11 cellular contexts compared by ENCODE assay signal in the genomic region with DNA sequence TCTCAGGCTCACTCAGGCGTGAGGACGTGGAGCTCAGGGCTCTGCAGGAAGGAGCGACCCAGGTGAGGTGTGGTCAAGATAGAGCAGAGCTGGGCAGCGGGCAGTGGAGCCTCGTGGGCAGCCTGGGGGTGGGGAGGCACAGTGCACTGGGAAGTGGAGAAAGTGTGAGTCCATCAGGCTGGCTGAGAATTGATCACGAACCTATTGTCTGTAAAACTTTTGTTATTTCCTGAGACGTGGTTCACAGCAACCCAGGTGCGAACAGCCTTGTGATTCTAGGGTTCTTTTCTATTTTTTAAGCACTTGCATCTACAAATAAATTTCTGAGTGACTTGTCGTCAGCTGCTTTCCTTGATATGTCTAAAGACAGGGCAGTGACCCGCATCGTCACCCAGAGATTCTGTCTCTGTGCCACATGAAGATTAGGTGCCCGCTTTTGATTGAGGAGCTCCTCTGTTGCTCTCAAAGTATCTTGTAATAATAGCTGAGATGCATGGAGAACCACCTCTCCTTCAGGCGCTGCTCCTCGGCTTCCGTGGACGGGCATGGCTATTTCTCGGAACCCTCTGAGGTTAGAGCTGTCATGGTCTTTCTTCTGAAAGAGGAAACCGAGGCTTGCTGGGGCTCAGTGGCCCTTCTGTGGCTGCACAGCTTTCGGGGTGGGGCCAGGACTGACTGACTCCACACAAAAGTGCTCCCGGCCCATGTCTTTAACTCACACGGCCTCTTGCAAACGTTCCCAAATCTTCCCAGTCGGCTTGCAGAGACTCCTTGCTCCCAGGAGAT. TPM values are rescaled to one million over a fixed set of nuclear protein-coding genes. Genes with fewer than 3 reads are reported as not detected.
DNase-seq lines count a peak whose midpoint lies in the region; ATAC-seq lines count a peak whose summit lies in the region.
"Had no signal": no experiment of that assay in that cellular context is flagged by ENCODE, and none has a peak within 500 bp of the region (broad histone marks: within the 10 kb centered on the region; RNA-seq: fewer than 3 reads in every experiment).

No MANE protein-coding gene starts in this region.

- no peak for DNase-seq in stimulated activated naive CD8-positive, alpha-beta T cell treated with anti-CD3 and anti-CD28 coated beads, Interleukin-15, Interleukin-2, amounts not matched to agents 100 U/mL and 50 U/mL, for 24 hours
- DNase-seq in epidermal melanocyte (ENCODE audit: insufficient read length, low spot score) (no peak), NCI-H82 (lab: John Stamatoyannopoulos, UW) (no peak), left ventricle myocardium superior (no peak)
- DNase-seq: NCI-H1092 treated with DMSO at 0.1 percent for 48 hours, PC-9 had no signal

- no peak for ATAC-seq in stimulated activated naive CD8-positive, alpha-beta T cell treated with anti-CD3 and anti-CD28 coated beads, Interleukin-15, Interleukin-2, amounts not matched to agents 100 U/mL and 50 U/mL, for 24 hours
- ATAC-seq in HG02759 (IDR thresholded peaks at IDR 0.05; ENCODE audit: unreplicated experiment) = peak; percentile 40
- ATAC-seq in activated T-helper 17 cell treated with anti-CD3 and anti-CD28 coated beads, Interleukin-2, amount 50 U/mL, for 72 hours (replicated peaks) = peak; percentile 51
- ATAC-seq in GM18873 (IDR thresholded peaks at IDR 0.05; ENCODE audit: low FRiP score, unreplicated experiment) = no peak
- ATAC-seq in left ventricle myocardium superior = no peak

- peak overlapping the region; percentile 18 for H3K4me3 Mint-ChIP-seq in stimulated activated naive CD8-positive, alpha-beta T cell treated with anti-CD3 and anti-CD28 coated beads, Interleukin-15, Interleukin-2, amounts not matched to agents 100 ng/mL and 50 ng/mL, for 24 hours
- H3K4me3 Mint-ChIP-seq in activated T-helper 17 cell treated with anti-CD3 and anti-CD28 coated beads, Interleukin-2, amount 50 U/mL, for 72 hours = peak overlapping the region; percentile 92

- intact Hi-C loops in left ventricle myocardium superior (cut with micrococcal nuclease) = no loop called here

- no peaks in the 10 kb centered on the region for H3K36me3 Mint-ChIP-seq in stimulated activated naive CD8-positive, alpha-beta T cell treated with anti-CD3 and anti-CD28 coated beads, Interleukin-15, Interleukin-2, amounts not matched to agents 100 ng/mL and 50 ng/mL, for 24 hours (ENCODE audit: low read depth)
- peaks cover 98% of the 10 kb centered on the region for H3K36me3 Mint-ChIP-seq in activated T-helper 17 cell treated with anti-CD3 and anti-CD28 coated beads, Interleukin-2, amount 50 U/mL, for 72 hours (ENCODE audit: low read depth)

- H3K27ac Mint-ChIP-seq in stimulated activated naive CD8-positive, alpha-beta T cell treated with anti-CD3 and anti-CD28 coated beads, Interleukin-15, Interleukin-2, amounts not matched to agents 100 ng/mL and 50 ng/mL, for 24 hours = peak overlapping the region; percentile 62
- H3K27ac Mint-ChIP-seq in activated T-helper 17 cell treated with anti-CD3 and anti-CD28 coated beads, Interleukin-2, amount 50 U/mL, for 72 hours = peak overlapping the region; percentile 82

- peaks cover 54% of the 10 kb centered on the region for H3K4me1 Mint-ChIP-seq in stimulated activated naive CD8-positive, alpha-beta T cell treated with anti-CD3 and anti-CD28 coated beads, Interleukin-15, Interleukin-2, amounts not matched to agents 100 ng/mL and 50 ng/mL, for 24 hours (ENCODE audit: low read depth)
- peaks cover 67% of the 10 kb centered on the region for H3K4me1 Mint-ChIP-seq in activated T-helper 17 cell treated with anti-CD3 and anti-CD28 coated beads, Interleukin-2, amount 50 U/mL, for 72 hours

- no peaks in the 10 kb centered on the region for H3K27me3 Mint-ChIP-seq in stimulated activated naive CD8-positive, alpha-beta T cell treated with anti-CD3 and anti-CD28 coated beads, Interleukin-15, Interleukin-2, amounts not matched to agents 100 ng/mL and 50 ng/mL, for 24 hours
- H3K27me3 Mint-ChIP-seq in activated T-helper 17 cell treated with anti-CD3 and anti-CD28 coated beads, Interleukin-2, amount 50 U/mL, for 72 hours = no peaks in the 10 kb centered on the region

- no peaks in the 10 kb centered on the region for H3K9me3 Mint-ChIP-seq in stimulated activated naive CD8-positive, alpha-beta T cell treated with anti-CD3 and anti-CD28 coated beads, Interleukin-15, Interleukin-2, amounts not matched to agents 100 ng/mL and 50 ng/mL, for 24 hours
- H3K9me3 Mint-ChIP-seq in activated T-helper 17 cell treated with anti-CD3 and anti-CD28 coated beads, Interleukin-2, amount 50 U/mL, for 72 hours = no peaks in the 10 kb centered on the region

RNA-seq across cellular contexts. Expression of a gene that starts 0.7 kb away (rescaled TPM):
- total RNA-seq in activated T-helper 17 cell treated with anti-CD3 and anti-CD28 coated beads, Interleukin-2, amount 50 U/mL, for 72 hours = 10 to 100 TPM; 31.5 to 55.7 TPM
- total RNA-seq in left ventricle myocardium superior = not detected
- total RNA-seq: osteoblast, PC-9 had no signal

RNA-seq across cellular contexts. Expression of a gene that starts 35.5 kb away (rescaled TPM):
- total RNA-seq in activated T-helper 17 cell treated with anti-CD3 and anti-CD28 coated beads, Interleukin-2, amount 50 U/mL, for 72 hours = not detected
- total RNA-seq in left ventricle myocardium superior = not detected
- total RNA-seq: osteoblast, PC-9 had no signal

Comparison
In these comparisons a context has a peak if more than half of its experiments do, and no peak if none do; other contexts are left out.
1. ATAC-seq: peak in HG02759 (single experiment) and activated T-helper 17 cell treated with anti-CD3 and anti-CD28 coated beads, Interleukin-2, amount 50 U/mL, for 72 hours (single experiment); none in stimulated activated naive CD8-positive, alpha-beta T cell treated with anti-CD3 and anti-CD28 coated beads, Interleukin-15, Interleukin-2, amounts not matched to agents 100 U/mL and 50 U/mL, for 24 hours (single experiment), GM18873 (single experiment) and left ventricle myocardium superior (single experiment).
2. RNA of a gene that starts 0.7 kb away (total RNA-seq): 31.5 to 55.7 TPM in activated T-helper 17 cell treated with anti-CD3 and anti-CD28 coated beads, Interleukin-2, amount 50 U/mL, for 72 hours; not detected in left ventricle myocardium superior (single experiment); every median in the first group is over 10 times any median in the second.